Comparison of ENCODE assay signal across 11 cellular contexts in genomic region chr21:37153193-37153934, GRCh38.
DNase-seq lines count a peak whose midpoint lies in the region; ATAC-seq, FAIRE-seq and TF ChIP-seq lines count a peak whose summit lies in the region.
"Had no signal": no experiment of that assay in that cellular context is flagged by ENCODE, and none has a peak within 500 bp of the region (broad histone marks: within the 10 kb centered on the region; RNA-seq: fewer than 3 reads in every experiment).

No MANE protein-coding gene starts in this region.

- no peak for ATAC-seq in GM18505 (IDR thresholded peaks at IDR 0.05; ENCODE audit: unreplicated experiment)
- ATAC-seq: activated CD8-positive, alpha-beta memory T cell treated with anti-CD3 and anti-CD28 coated beads, Interleukin-2, amount 10 ng/mL, durations not matched to agents 7 days and 5 days had no signal

- H3K36me3 ChIP-seq in bronchial epithelial cell (ENCODE audit: control insufficient read depth, insufficient read depth, low read length): peaks cover 5% of the 10 kb centered on the region
- peaks cover 3 to 34% (median 18%) of the 10 kb centered on the region in 3 donors for H3K36me3 ChIP-seq in skeletal muscle tissue (ENCODE audit: control insufficient read depth in 3 of 3, insufficient read depth in 3 of 3, low read length in 3 of 3)

- no peak for TF ChIP-seq POLR2A in GM18505 (IDR thresholded peaks at IDR 0.05; ENCODE audit: borderline replicate concordance, extremely low read depth, insufficient read depth, insufficient read length)

- peak; percentile 36 for DNase-seq in HFF-Myc (ENCODE audit: extremely low read depth, low read depth)
- peak; percentile 44 for DNase-seq in bronchial epithelial cell (ENCODE audit: low read depth)
- DNase-seq in NCI-H2029 (lab: John Stamatoyannopoulos, UW): no peak
- no peak for DNase-seq in AG08396 (ENCODE audit: low spot score)
- no peak for DNase-seq in T-helper 9 cell
- DNase-seq: activated CD8-positive, alpha-beta memory T cell treated with anti-CD3 and anti-CD28 coated beads, Interleukin-2, amount 10 ng/mL, durations not matched to agents 7 days and 5 days; Calu3; NCI-H748 treated with DMSO at 0.1 percent for 48 hours had no signal

- H3K27me3 ChIP-seq in bronchial epithelial cell (ENCODE audit: control insufficient read depth, insufficient read depth, low read length) (no peaks in the 10 kb centered on the region), layer of hippocampus (ENCODE audit: control insufficient read depth, insufficient read depth, low read length) (no peaks in the 10 kb centered on the region), skeletal muscle tissue (ENCODE audit: control insufficient read depth in 3 of 3, insufficient read depth in 3 of 3, low read length in 3 of 3) (no peaks in the 10 kb centered on the region)

- H3K9ac ChIP-seq in skeletal muscle tissue (ENCODE audit: low read depth in 1 of 3, low read length in 3 of 3): peak overlapping the region in 1 of 3 donors; percentile 61

- H3K4me1 ChIP-seq in skeletal muscle tissue (ENCODE audit: control insufficient read depth in 3 of 3, insufficient read depth in 3 of 3, low read length in 3 of 3): peaks cover 4 to 15% (median 11%) of the 10 kb centered on the region in 3 donors

- H3K9me3 ChIP-seq in skeletal muscle tissue (ENCODE audit: control insufficient read depth in 3 of 3, low read length in 3 of 3): no peaks in the 10 kb centered on the region

- FAIRE-seq in bronchial epithelial cell (lab: Jason Lieb, UNC): no peak

- no peak overlapping the region for H3K4me3 ChIP-seq in HFF-Myc (replicated peaks; ENCODE audit: low read depth, low read length)
- no peak overlapping the region for H3K4me3 ChIP-seq in bronchial epithelial cell (ENCODE audit: low read depth, low read length)
- H3K4me3 ChIP-seq in skeletal muscle tissue (ENCODE audit: low read length in 3 of 3): no peak overlapping the region

- H3K27ac ChIP-seq in layer of hippocampus (ENCODE audit: low read depth, low read length) (peak overlapping the region; percentile 46), skeletal muscle tissue (ENCODE audit: low read depth, low read length) (peak overlapping the region; percentile 80)

- TF ChIP-seq CTCF in HFF-Myc (IDR thresholded peaks at IDR 0.05; ENCODE audit: low read depth, low read length, missing control alignments) (no peak), bronchial epithelial cell (IDR thresholded peaks at IDR 0.05; ENCODE audit: insufficient read depth, low read length, severe bottlenecking) (no peak)

Comparison
In these comparisons a context has a peak if more than half of its experiments do, and no peak if none do; other contexts are left out.
1. DNase-seq: peak in HFF-Myc (single experiment) and bronchial epithelial cell (single experiment); none in NCI-H2029 (single experiment), AG08396 (single experiment) and T-helper 9 cell (single experiment).